Comparison of ENCODE assay signal across 1 cellular context in genomic region chr2:210128961-210129360, GRCh38.
TF ChIP-seq lines count a peak whose summit lies in the region.

No MANE protein-coding gene starts in this region.

TF ChIP-seq in Ishikawa, 13 proteins besides CTCF, POLR2A, EP300 and RAD21 (continued from another document):
- no peak for TF ChIP-seq REST (IDR thresholded peaks at IDR 0.05; ENCODE audit: low read depth)
- TF ChIP-seq CEBPB (IDR thresholded peaks at IDR 0.05), result no peak
- TF ChIP-seq TEAD4 (IDR thresholded peaks at IDR 0.05), result no peak
- peak; percentile 50; the same call in 1 of the 2 replicates for TF ChIP-seq MAX (IDR thresholded peaks at IDR 0.05)
- TF ChIP-seq CREB1 (IDR thresholded peaks at IDR 0.05; ENCODE audit: low read depth), result no peak
